In genomic region chr16:23303685-23304084, GRCh38 we compare ENCODE assay signal across 37 cellular contexts. TPM values are rescaled to one million over a fixed set of nuclear protein-coding genes. Genes with fewer than 3 reads are reported as not detected.
"Had no signal": no experiment of that assay in that cellular context is flagged by ENCODE, and none has a peak within 500 bp of the region (broad histone marks: within the 10 kb centered on the region; RNA-seq: fewer than 3 reads in every experiment).

No MANE protein-coding gene starts in this region.

- DNase-seq: activated B cell treated with CpG ODN at 0.5 μM for 24 hours; activated CD4-positive, alpha-beta memory T cell treated with anti-CD3 and anti-CD28 coated beads for 36 hours; activated CD4-positive, alpha-beta T cell treated with anti-CD3 and anti-CD28 coated beads for 4 hours; activated CD4-positive, alpha-beta T cell treated with anti-CD3 and anti-CD28 coated beads, Interleukin-2, amount 10 ng/mL, durations not matched to agents 24 days and 14 days; activated CD4-positive, alpha-beta T cell treated with anti-CD3 and anti-CD28 coated beads, Interleukin-2, amount 50 U/mL, for 1 hour; activated CD4-positive, alpha-beta T cell treated with anti-CD3 and anti-CD28 coated beads, Interleukin-2, amount 50 U/mL, for 4 hours; activated CD4-positive, CD25-positive, alpha-beta regulatory T cell treated with anti-CD3 and anti-CD28 coated beads, Interleukin-2, amount 50 U/mL, for 72 hours; activated CD8-positive, alpha-beta memory T cell treated with anti-CD3 and anti-CD28 coated beads, Interleukin-2, amount 50 U/mL, for 4 hours; activated CD8-positive, alpha-beta T cell treated with anti-CD3 and anti-CD28 coated beads for 36 hours; activated effector memory CD4-positive, alpha-beta T cell treated with anti-CD3 and anti-CD28 coated beads, Interleukin-2, amount 50 U/mL, for 16 hours; activated gamma-delta T cell treated with Interleukin-2 at 50 U/mL for 16 hours; activated naive CD4-positive, alpha-beta T cell; activated naive CD4-positive, alpha-beta T cell treated with anti-CD3 and anti-CD28 coated beads for 36 hours; activated naive CD4-positive, alpha-beta T cell treated with anti-CD3 and anti-CD28 coated beads, Interleukin-2, amount 50 U/mL, for 16 hours; activated naive CD8-positive, alpha-beta T cell treated with anti-CD3 and anti-CD28 coated beads for 36 hours; activated T-cell treated with anti-CD3 and anti-CD28 coated beads for 4 hours; activated T-cell treated with anti-CD3 and anti-CD28 coated beads, Interleukin-2, amount 50 U/mL, for 1 hour; activated T-cell treated with anti-CD3 and anti-CD28 coated beads, Interleukin-2, amount 50 U/mL, for 4 hours; activated T-cell treated with anti-CD3 and anti-CD28 coated beads, Interleukin-2, amount 50 U/mL, for 72 hours; amygdala; anterior cingulate cortex; central memory CD4-positive, alpha-beta T cell; T-helper 2 cell; T-helper 9 cell had no signal

- H3K36me3 ChIP-seq: ascending aorta had no signal

- H3K4me3 ChIP-seq: ascending aorta, coronary artery had no signal

- H3K4me1 Mint-ChIP-seq: activated naive CD8-positive, alpha-beta T cell treated with anti-CD3 and anti-CD28 coated beads for 36 hours had no signal

- H3K4me3 Mint-ChIP-seq: activated B cell treated with CpG ODN at 0.5 μM for 24 hours; activated CD4-positive, alpha-beta memory T cell treated with anti-CD3 and anti-CD28 coated beads for 36 hours; activated CD4-positive, alpha-beta T cell treated with anti-CD3 and anti-CD28 coated beads, Interleukin-2, amount 10 ng/mL, durations not matched to agents 24 days and 14 days; activated CD8-positive, alpha-beta T cell treated with anti-CD3 and anti-CD28 coated beads for 36 hours; activated naive CD4-positive, alpha-beta T cell treated with anti-CD3 and anti-CD28 coated beads for 36 hours; activated naive CD8-positive, alpha-beta T cell treated with anti-CD3 and anti-CD28 coated beads for 36 hours; activated T-cell treated with anti-CD3 and anti-CD28 coated beads, Interleukin-2, amount 50 U/mL, for 4 hours; activated T-cell treated with anti-CD3 and anti-CD28 coated beads, Interleukin-2, amount 50 U/mL, for 72 hours; activated T-helper 1 cell treated with anti-CD3 and anti-CD28 coated beads, Interleukin-12 subunit alpha, Interleukin-12 subunit beta, Interleukin-2, Interleukin-4 antibody, amounts not matched to agents 30 ng/mL and 10 ng/mL and 1 ng/mL, durations not matched to agents 14 hours and 24 hours and 36 hours; activated T-helper 17 cell treated with anti-CD3 and anti-CD28 coated beads, Interleukin-2, amount 50 U/mL, for 72 hours; T-helper 2 cell treated with Interferon-gamma antibody and Interleukin-4, amounts not matched to agents 5 μg/mL and 100 μg/mL, for 36 hours had no signal

- H3K27ac ChIP-seq: ascending aorta, coronary artery, VCaP had no signal

- H3K36me3 Mint-ChIP-seq: activated CD4-positive, alpha-beta memory T cell treated with anti-CD3 and anti-CD28 coated beads for 36 hours; activated naive CD8-positive, alpha-beta T cell treated with anti-CD3 and anti-CD28 coated beads for 36 hours; brain had no signal

- H3K4me1 ChIP-seq: ascending aorta had no signal

- H3K9me3 Mint-ChIP-seq: activated B cell treated with CpG ODN at 0.5 μM for 24 hours; activated CD4-positive, alpha-beta memory T cell treated with anti-CD3 and anti-CD28 coated beads for 36 hours; activated CD4-positive, alpha-beta T cell treated with anti-CD3 and anti-CD28 coated beads, Interleukin-2, amount 10 ng/mL, durations not matched to agents 24 days and 14 days; activated CD8-positive, alpha-beta T cell treated with anti-CD3 and anti-CD28 coated beads for 36 hours; activated naive CD4-positive, alpha-beta T cell treated with anti-CD3 and anti-CD28 coated beads for 36 hours; activated naive CD4-positive, alpha-beta T cell treated with anti-CD3 and anti-CD28 coated beads, Interleukin-2, amount 50 U/mL, for 72 hours; activated naive CD8-positive, alpha-beta T cell treated with anti-CD3 and anti-CD28 coated beads for 36 hours; activated T-cell treated with anti-CD3 and anti-CD28 coated beads, Interleukin-2, amount 50 U/mL, for 4 hours; activated T-cell treated with anti-CD3 and anti-CD28 coated beads, Interleukin-2, amount 50 U/mL, for 72 hours; activated T-helper 1 cell treated with anti-CD3 and anti-CD28 coated beads, Interleukin-12 subunit alpha, Interleukin-12 subunit beta, Interleukin-2, Interleukin-4 antibody, amounts not matched to agents 30 ng/mL and 10 ng/mL and 1 ng/mL, durations not matched to agents 14 hours and 24 hours and 36 hours; activated T-helper 17 cell treated with anti-CD3 and anti-CD28 coated beads, Interleukin-2, amount 50 U/mL, for 72 hours; brain; T-helper 2 cell treated with Interferon-gamma antibody and Interleukin-4, amounts not matched to agents 5 μg/mL and 100 μg/mL, for 36 hours had no signal

- H3K27ac Mint-ChIP-seq: activated B cell treated with CpG ODN at 0.5 μM for 24 hours; activated CD4-positive, alpha-beta memory T cell treated with anti-CD3 and anti-CD28 coated beads for 36 hours; activated CD4-positive, alpha-beta T cell treated with anti-CD3 and anti-CD28 coated beads, Interleukin-2, amount 10 ng/mL, durations not matched to agents 24 days and 14 days; activated CD8-positive, alpha-beta T cell treated with anti-CD3 and anti-CD28 coated beads for 36 hours; activated naive CD4-positive, alpha-beta T cell treated with anti-CD3 and anti-CD28 coated beads for 36 hours; activated naive CD4-positive, alpha-beta T cell treated with anti-CD3 and anti-CD28 coated beads, Interleukin-2, amount 50 U/mL, for 72 hours; activated naive CD8-positive, alpha-beta T cell treated with anti-CD3 and anti-CD28 coated beads for 36 hours; activated T-cell treated with anti-CD3 and anti-CD28 coated beads, Interleukin-2, amount 50 U/mL, for 72 hours; activated T-helper 1 cell treated with anti-CD3 and anti-CD28 coated beads, Interleukin-12 subunit alpha, Interleukin-12 subunit beta, Interleukin-2, Interleukin-4 antibody, amounts not matched to agents 30 ng/mL and 10 ng/mL and 1 ng/mL, durations not matched to agents 14 hours and 24 hours and 36 hours; activated T-helper 17 cell treated with anti-CD3 and anti-CD28 coated beads, Interleukin-2, amount 50 U/mL, for 72 hours; brain; T-helper 2 cell treated with Interferon-gamma antibody and Interleukin-4, amounts not matched to agents 5 μg/mL and 100 μg/mL, for 36 hours had no signal

- H3K9me3 ChIP-seq: ascending aorta had no signal

- ATAC-seq: activated CD8-positive, alpha-beta T cell treated with anti-CD3 and anti-CD28 coated beads for 36 hours; activated naive CD4-positive, alpha-beta T cell treated with anti-CD3 and anti-CD28 coated beads, Interleukin-2, amount 50 U/mL, for 72 hours; activated T-cell treated with anti-CD3 and anti-CD28 coated beads, Interleukin-2, amount 50 U/mL, for 4 hours; activated T-cell treated with anti-CD3 and anti-CD28 coated beads, Interleukin-2, amount 50 U/mL, for 72 hours; activated T-helper 17 cell treated with anti-CD3 and anti-CD28 coated beads, Interleukin-2, amount 50 U/mL, for 72 hours had no signal

- FAIRE-seq: colon, TTC549 had no signal

RNA-seq across cellular contexts. Expression of gene SCNN1B, which starts 1.6 kb away (rescaled TPM):
- total RNA-seq: activated B cell treated with CpG ODN at 0.5 μM for 24 hours; activated CD4-positive, alpha-beta memory T cell treated with anti-CD3 and anti-CD28 coated beads for 36 hours; activated CD4-positive, alpha-beta T cell treated with anti-CD3 and anti-CD28 coated beads, Interleukin-2, amount 10 ng/mL, durations not matched to agents 24 days and 14 days; activated CD8-positive, alpha-beta memory T cell treated with anti-CD3 and anti-CD28 coated beads for 36 hours; activated CD8-positive, alpha-beta T cell treated with anti-CD3 and anti-CD28 coated beads for 36 hours; activated naive CD4-positive, alpha-beta T cell treated with anti-CD3 and anti-CD28 coated beads for 36 hours; activated naive CD4-positive, alpha-beta T cell treated with anti-CD3 and anti-CD28 coated beads, Interleukin-2, amount 50 U/mL, for 72 hours; activated naive CD8-positive, alpha-beta T cell treated with anti-CD3 and anti-CD28 coated beads for 36 hours; activated T-cell treated with anti-CD3 and anti-CD28 coated beads, Interleukin-2, amount 50 U/mL, for 4 hours; activated T-cell treated with anti-CD3 and anti-CD28 coated beads, Interleukin-2, amount 50 U/mL, for 72 hours; activated T-helper 1 cell treated with anti-CD3 and anti-CD28 coated beads, Interleukin-12 subunit alpha, Interleukin-12 subunit beta, Interleukin-2, Interleukin-4 antibody, amounts not matched to agents 30 ng/mL and 10 ng/mL and 1 ng/mL, durations not matched to agents 14 hours and 24 hours and 36 hours; activated T-helper 17 cell treated with anti-CD3 and anti-CD28 coated beads, Interleukin-2, amount 50 U/mL, for 72 hours; cardiac septum; cerebellum had no signal
